2 cellular contexts compared by ENCODE assay signal in genomic region chr10:127600479-127600878, GRCh38.
TF ChIP-seq lines count a peak whose summit lies in the region.

No MANE protein-coding gene starts in this region.

TF ChIP-seq in A549, 52 proteins besides CTCF, POLR2A, EP300 and RAD21 (continued from another document):
- TF ChIP-seq REST (IDR thresholded peaks at IDR 0.05) (peak; percentile 81), ZFP36 (IDR thresholded peaks at IDR 0.05; ENCODE audit: borderline replicate concordance, partially characterized antibody) (no peak), GATA3 (IDR thresholded peaks at IDR 0.05; ENCODE audit: borderline replicate concordance) (no peak)

TF ChIP-seq in WTC11, 78 proteins besides CTCF, POLR2A, EP300 and RAD21 (continued from another document):
- peak; percentile 78; the same call in 1 of the 2 replicates for TF ChIP-seq TEAD4 (CRISPR knock-in tag; IDR thresholded peaks at IDR 0.05)
- TF ChIP-seq NFE2L1 (CRISPR knock-in tag; IDR thresholded peaks at IDR 0.05): peak; percentile 71; the same call in 1 of the 2 replicates
- TF ChIP-seq SMAD4 (CRISPR knock-in tag; IDR thresholded peaks at IDR 0.05): 0 out of 2 replicates have a peak, but pooled peaks have one; percentile 22
- 0 out of 2 replicates have a peak, but pooled peaks have one; percentile 56 for TF ChIP-seq TP53 (CRISPR knock-in tag; IDR thresholded peaks at IDR 0.05)
- TF ChIP-seq ZSCAN18 (CRISPR knock-in tag; IDR thresholded peaks at IDR 0.05): no peak
- peak; percentile 40; the same call in 1 of the 2 replicates for TF ChIP-seq ZBTB21 (CRISPR knock-in tag; IDR thresholded peaks at IDR 0.05; ENCODE audit: borderline replicate concordance)
- no peak for TF ChIP-seq PRRX2 (CRISPR knock-in tag; IDR thresholded peaks at IDR 0.05)
- TF ChIP-seq ZNF232 (CRISPR knock-in tag; IDR thresholded peaks at IDR 0.05): 0 out of 2 replicates have a peak, but pooled peaks have one; percentile 34
- TF ChIP-seq, protein P1, sequence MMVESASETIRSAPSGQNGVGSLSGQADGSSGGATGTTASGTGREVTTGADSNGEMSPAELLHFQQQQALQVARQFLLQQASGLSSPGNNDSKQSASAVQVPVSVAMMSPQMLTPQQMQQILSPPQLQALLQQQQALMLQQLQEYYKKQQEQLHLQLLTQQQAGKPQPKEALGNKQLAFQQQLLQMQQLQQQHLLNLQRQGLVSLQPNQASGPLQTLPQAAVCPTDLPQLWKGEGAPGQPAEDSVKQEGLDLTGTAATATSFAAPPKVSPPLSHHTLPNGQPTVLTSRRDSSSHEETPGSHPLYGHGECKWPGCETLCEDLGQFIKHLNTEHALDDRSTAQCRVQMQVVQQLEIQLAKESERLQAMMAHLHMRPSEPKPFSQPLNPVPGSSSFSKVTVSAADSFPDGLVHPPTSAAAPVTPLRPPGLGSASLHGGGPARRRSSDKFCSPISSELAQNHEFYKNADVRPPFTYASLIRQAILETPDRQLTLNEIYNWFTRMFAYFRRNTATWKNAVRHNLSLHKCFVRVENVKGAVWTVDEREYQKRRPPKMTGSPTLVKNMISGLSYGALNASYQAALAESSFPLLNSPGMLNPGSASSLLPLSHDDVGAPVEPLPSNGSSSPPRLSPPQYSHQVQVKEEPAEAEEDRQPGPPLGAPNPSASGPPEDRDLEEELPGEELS (CRISPR knock-in tag; IDR thresholded peaks at IDR 0.05): peak; percentile 66; the same call in 1 of the 2 replicates
- peak; percentile 44; the same call in 1 of the 2 replicates for TF ChIP-seq FOXK1 (CRISPR knock-in tag; IDR thresholded peaks at IDR 0.05)
- TF ChIP-seq HMGA2 (CRISPR knock-in tag; IDR thresholded peaks at IDR 0.05): no peak
- TF ChIP-seq NR2C2 (CRISPR knock-in tag; IDR thresholded peaks at IDR 0.05): peak; percentile 45; the same call in 1 of the 2 replicates
- no peak for TF ChIP-seq PRDM15 (CRISPR knock-in tag; IDR thresholded peaks at IDR 0.05)
- TF ChIP-seq, protein P2, sequence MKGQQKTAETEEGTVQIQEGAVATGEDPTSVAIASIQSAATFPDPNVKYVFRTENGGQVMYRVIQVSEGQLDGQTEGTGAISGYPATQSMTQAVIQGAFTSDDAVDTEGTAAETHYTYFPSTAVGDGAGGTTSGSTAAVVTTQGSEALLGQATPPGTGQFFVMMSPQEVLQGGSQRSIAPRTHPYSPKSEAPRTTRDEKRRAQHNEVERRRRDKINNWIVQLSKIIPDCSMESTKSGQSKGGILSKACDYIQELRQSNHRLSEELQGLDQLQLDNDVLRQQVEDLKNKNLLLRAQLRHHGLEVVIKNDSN (CRISPR knock-in tag; IDR thresholded peaks at IDR 0.05): peak; percentile 39; the same call in 1 of the 2 replicates
- TF ChIP-seq ARID4B (CRISPR knock-in tag; IDR thresholded peaks at IDR 0.05; ENCODE audit: borderline replicate concordance): 0 out of 2 replicates have a peak, but pooled peaks have one; percentile 52
- TF ChIP-seq ZNF263 (CRISPR knock-in tag; IDR thresholded peaks at IDR 0.05; ENCODE audit: low read depth): no peak
- TF ChIP-seq MYBL2 (CRISPR knock-in tag; IDR thresholded peaks at IDR 0.05): no peak
- TF ChIP-seq, protein P3, sequence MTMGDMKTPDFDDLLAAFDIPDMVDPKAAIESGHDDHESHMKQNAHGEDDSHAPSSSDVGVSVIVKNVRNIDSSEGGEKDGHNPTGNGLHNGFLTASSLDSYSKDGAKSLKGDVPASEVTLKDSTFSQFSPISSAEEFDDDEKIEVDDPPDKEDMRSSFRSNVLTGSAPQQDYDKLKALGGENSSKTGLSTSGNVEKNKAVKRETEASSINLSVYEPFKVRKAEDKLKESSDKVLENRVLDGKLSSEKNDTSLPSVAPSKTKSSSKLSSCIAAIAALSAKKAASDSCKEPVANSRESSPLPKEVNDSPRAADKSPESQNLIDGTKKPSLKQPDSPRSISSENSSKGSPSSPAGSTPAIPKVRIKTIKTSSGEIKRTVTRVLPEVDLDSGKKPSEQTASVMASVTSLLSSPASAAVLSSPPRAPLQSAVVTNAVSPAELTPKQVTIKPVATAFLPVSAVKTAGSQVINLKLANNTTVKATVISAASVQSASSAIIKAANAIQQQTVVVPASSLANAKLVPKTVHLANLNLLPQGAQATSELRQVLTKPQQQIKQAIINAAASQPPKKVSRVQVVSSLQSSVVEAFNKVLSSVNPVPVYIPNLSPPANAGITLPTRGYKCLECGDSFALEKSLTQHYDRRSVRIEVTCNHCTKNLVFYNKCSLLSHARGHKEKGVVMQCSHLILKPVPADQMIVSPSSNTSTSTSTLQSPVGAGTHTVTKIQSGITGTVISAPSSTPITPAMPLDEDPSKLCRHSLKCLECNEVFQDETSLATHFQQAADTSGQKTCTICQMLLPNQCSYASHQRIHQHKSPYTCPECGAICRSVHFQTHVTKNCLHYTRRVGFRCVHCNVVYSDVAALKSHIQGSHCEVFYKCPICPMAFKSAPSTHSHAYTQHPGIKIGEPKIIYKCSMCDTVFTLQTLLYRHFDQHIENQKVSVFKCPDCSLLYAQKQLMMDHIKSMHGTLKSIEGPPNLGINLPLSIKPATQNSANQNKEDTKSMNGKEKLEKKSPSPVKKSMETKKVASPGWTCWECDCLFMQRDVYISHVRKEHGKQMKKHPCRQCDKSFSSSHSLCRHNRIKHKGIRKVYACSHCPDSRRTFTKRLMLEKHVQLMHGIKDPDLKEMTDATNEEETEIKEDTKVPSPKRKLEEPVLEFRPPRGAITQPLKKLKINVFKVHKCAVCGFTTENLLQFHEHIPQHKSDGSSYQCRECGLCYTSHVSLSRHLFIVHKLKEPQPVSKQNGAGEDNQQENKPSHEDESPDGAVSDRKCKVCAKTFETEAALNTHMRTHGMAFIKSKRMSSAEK (CRISPR knock-in tag; IDR thresholded peaks at IDR 0.05; ENCODE audit: borderline replicate concordance): no peak
- TF ChIP-seq, protein P4, sequence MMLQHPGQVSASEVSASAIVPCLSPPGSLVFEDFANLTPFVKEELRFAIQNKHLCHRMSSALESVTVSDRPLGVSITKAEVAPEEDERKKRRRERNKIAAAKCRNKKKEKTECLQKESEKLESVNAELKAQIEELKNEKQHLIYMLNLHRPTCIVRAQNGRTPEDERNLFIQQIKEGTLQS (CRISPR knock-in tag; conservative IDR thresholded peaks at IDR 0.05): no peak
- TF ChIP-seq ESRRA (CRISPR knock-in tag; IDR thresholded peaks at IDR 0.05; ENCODE audit: borderline replicate concordance): 0 out of 2 replicates have a peak, but pooled peaks have one; percentile 26
- 0 out of 2 replicates have a peak, but pooled peaks have one; percentile 40 for TF ChIP-seq ETV6 (CRISPR knock-in tag; IDR thresholded peaks at IDR 0.05)
- TF ChIP-seq SMAD3 (CRISPR knock-in tag; IDR thresholded peaks at IDR 0.05; ENCODE audit: borderline replicate concordance): no peak
- TF ChIP-seq, protein P5, sequence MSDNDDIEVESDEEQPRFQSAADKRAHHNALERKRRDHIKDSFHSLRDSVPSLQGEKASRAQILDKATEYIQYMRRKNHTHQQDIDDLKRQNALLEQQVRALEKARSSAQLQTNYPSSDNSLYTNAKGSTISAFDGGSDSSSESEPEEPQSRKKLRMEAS (CRISPR knock-in tag; IDR thresholded peaks at IDR 0.05): peak; percentile 61; the same call in 1 of the 2 replicates
- TF ChIP-seq, protein P6, sequence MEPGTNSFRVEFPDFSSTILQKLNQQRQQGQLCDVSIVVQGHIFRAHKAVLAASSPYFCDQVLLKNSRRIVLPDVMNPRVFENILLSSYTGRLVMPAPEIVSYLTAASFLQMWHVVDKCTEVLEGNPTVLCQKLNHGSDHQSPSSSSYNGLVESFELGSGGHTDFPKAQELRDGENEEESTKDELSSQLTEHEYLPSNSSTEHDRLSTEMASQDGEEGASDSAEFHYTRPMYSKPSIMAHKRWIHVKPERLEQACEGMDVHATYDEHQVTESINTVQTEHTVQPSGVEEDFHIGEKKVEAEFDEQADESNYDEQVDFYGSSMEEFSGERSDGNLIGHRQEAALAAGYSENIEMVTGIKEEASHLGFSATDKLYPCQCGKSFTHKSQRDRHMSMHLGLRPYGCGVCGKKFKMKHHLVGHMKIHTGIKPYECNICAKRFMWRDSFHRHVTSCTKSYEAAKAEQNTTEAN (CRISPR knock-in tag; IDR thresholded peaks at IDR 0.05): peak; percentile 84; the same call in 1 of the 2 replicates
